ENCODE assay signal across 8 cellular contexts in genomic region chr10:77877461-77878344, GRCh38. TPM values are rescaled to one million over a fixed set of nuclear protein-coding genes. Genes with fewer than 3 reads are reported as not detected.
DNase-seq lines count a peak whose midpoint lies in the region; ATAC-seq and TF ChIP-seq lines count a peak whose summit lies in the region.

No MANE protein-coding gene starts in this region.

- peak; percentile 55 for DNase-seq in GM10248 (ENCODE audit: extremely low spot score)
- peak; percentile 61 for DNase-seq in H4 (ENCODE audit: low spot score)
- DNase-seq in NCI-H510A (lab: John Stamatoyannopoulos, UW) = peak; percentile 57
- peak in 2 of 4 donors; percentile 24 to 29 for DNase-seq in body of pancreas
- peak; percentile 39 for DNase-seq in kidney epithelial cell (ENCODE audit: low read depth)
- DNase-seq in stimulated activated effector memory CD8-positive, alpha-beta T cell treated with anti-CD3 and anti-CD28 coated beads, Interleukin-12 subunit alpha, Interleukin-12 subunit beta, amount 100 ng/mL, for 72 hours (ENCODE audit: low spot score in 2 of 2) = peak; percentile 7 to 52
- no peak for DNase-seq in epidermal melanocyte (ENCODE audit: insufficient read length, low spot score)
- DNase-seq in activated CD4-positive, alpha-beta T cell treated with anti-CD3 and anti-CD28 coated beads, Interleukin-2, amount 10 ng/mL, durations not matched to agents 7 days and 5 days = no peak

- TF ChIP-seq CTCF in GM10248 (IDR thresholded peaks at IDR 0.05; ENCODE audit: control extremely low read depth, extremely low read depth, low read depth, missing control alignments) (no peak), body of pancreas (IDR thresholded peaks at IDR 0.05) (no peak), kidney epithelial cell (IDR thresholded peaks at IDR 0.05; ENCODE audit: insufficient read depth, low read length, poor library complexity, severe bottlenecking) (no peak)

- TF ChIP-seq POLR2A in body of pancreas (IDR thresholded peaks at IDR 0.05) = no peak

- H3K4me1 Mint-ChIP-seq in stimulated activated effector memory CD8-positive, alpha-beta T cell treated with anti-CD3 and anti-CD28 coated beads, Interleukin-12 subunit alpha, Interleukin-12 subunit beta, amount 100 ng/mL, for 72 hours = peaks cover 61% of the 10 kb centered on the region
- H3K4me1 Mint-ChIP-seq in activated CD4-positive, alpha-beta T cell treated with anti-CD3 and anti-CD28 coated beads, Interleukin-2, amount 10 ng/mL, durations not matched to agents 7 days and 5 days = peaks cover 23% of the 10 kb centered on the region

- H3K27me3 ChIP-seq in body of pancreas (no peaks in the 10 kb centered on the region), kidney epithelial cell (ENCODE audit: control insufficient read depth, insufficient read depth, low read length) (no peaks in the 10 kb centered on the region)

- WGBS in body of pancreas, 2 donors = 57 to 75% methylated on average over 10 to 15 of the region's 15 CpGs

- intact Hi-C loops in body of pancreas (cut with DNase I) = no loop called here

- CTCF ChIA-PET in GM10248 (lab: Yijun Ruan, JAX) = no interaction called here
- CTCF ChIA-PET in activated CD4-positive, alpha-beta T cell treated with anti-CD3 and anti-CD28 coated beads, Interleukin-2, amount 10 ng/mL, durations not matched to agents 7 days and 5 days (lab: Charles Lee) = interaction anchor here (0.6 to 1.0 kb wide), 2 partner anchors 39 to 95 kb away, joined by 3 read pairs; no protein-coding TSS in a partner anchor

- H3K36me3 ChIP-seq in body of pancreas (replicated peaks in 1 of 2; ENCODE audit: insufficient read depth in 1 of 2, low read depth in 2 of 2) (no peaks in the 10 kb centered on the region), kidney epithelial cell (ENCODE audit: control insufficient read depth, insufficient read depth, low read length) (no peaks in the 10 kb centered on the region)

- ATAC-seq in body of pancreas = peak; percentile 27
- ATAC-seq in stimulated activated effector memory CD8-positive, alpha-beta T cell treated with anti-CD3 and anti-CD28 coated beads, Interleukin-12 subunit alpha, Interleukin-12 subunit beta, amount 100 ng/mL, for 72 hours = peak; percentile 67

- H3K4me1 ChIP-seq in body of pancreas = peaks cover 28% of the 10 kb centered on the region

- POLR2A ChIA-PET in GM10248 (lab: Yijun Ruan, JAX) = no interaction called here
- POLR2A ChIA-PET in activated CD4-positive, alpha-beta T cell treated with anti-CD3 and anti-CD28 coated beads, Interleukin-2, amount 10 ng/mL, durations not matched to agents 7 days and 5 days (lab: Charles Lee) = no interaction called here

- H3K27ac Mint-ChIP-seq in stimulated activated effector memory CD8-positive, alpha-beta T cell treated with anti-CD3 and anti-CD28 coated beads, Interleukin-12 subunit alpha, Interleukin-12 subunit beta, amount 100 ng/mL, for 72 hours = peak overlapping the region; percentile 93
- H3K27ac Mint-ChIP-seq in activated CD4-positive, alpha-beta T cell treated with anti-CD3 and anti-CD28 coated beads, Interleukin-2, amount 10 ng/mL, durations not matched to agents 7 days and 5 days = no peak overlapping the region

- no peaks in the 10 kb centered on the region for H3K9me3 Mint-ChIP-seq in stimulated activated effector memory CD8-positive, alpha-beta T cell treated with anti-CD3 and anti-CD28 coated beads, Interleukin-12 subunit alpha, Interleukin-12 subunit beta, amount 100 ng/mL, for 72 hours
- no peaks in the 10 kb centered on the region for H3K9me3 Mint-ChIP-seq in activated CD4-positive, alpha-beta T cell treated with anti-CD3 and anti-CD28 coated beads, Interleukin-2, amount 10 ng/mL, durations not matched to agents 7 days and 5 days

- H3K27ac ChIP-seq in body of pancreas = no peak overlapping the region

- peak overlapping the region; percentile 63 for H3K4me3 Mint-ChIP-seq in stimulated activated effector memory CD8-positive, alpha-beta T cell treated with anti-CD3 and anti-CD28 coated beads, Interleukin-12 subunit alpha, Interleukin-12 subunit beta, amount 100 ng/mL, for 72 hours
- no peak overlapping the region for H3K4me3 Mint-ChIP-seq in activated CD4-positive, alpha-beta T cell treated with anti-CD3 and anti-CD28 coated beads, Interleukin-2, amount 10 ng/mL, durations not matched to agents 7 days and 5 days

- peaks cover 7% of the 10 kb centered on the region for H3K36me3 Mint-ChIP-seq in stimulated activated effector memory CD8-positive, alpha-beta T cell treated with anti-CD3 and anti-CD28 coated beads, Interleukin-12 subunit alpha, Interleukin-12 subunit beta, amount 100 ng/mL, for 72 hours
- no peaks in the 10 kb centered on the region for H3K36me3 Mint-ChIP-seq in activated CD4-positive, alpha-beta T cell treated with anti-CD3 and anti-CD28 coated beads, Interleukin-2, amount 10 ng/mL, durations not matched to agents 7 days and 5 days (ENCODE audit: low read depth)

- no peaks in the 10 kb centered on the region for H3K27me3 Mint-ChIP-seq in activated CD4-positive, alpha-beta T cell treated with anti-CD3 and anti-CD28 coated beads, Interleukin-2, amount 10 ng/mL, durations not matched to agents 7 days and 5 days

- H3K4me3 ChIP-seq in body of pancreas (no peak overlapping the region), kidney epithelial cell (ENCODE audit: low read depth, low read length) (no peak overlapping the region)

- no peaks in the 10 kb centered on the region for H3K9me3 ChIP-seq in body of pancreas

RNA-seq across cellular contexts. Expression of gene DLG5, which starts 48.9 kb away (rescaled TPM):
- total RNA-seq in H4 (2014; rRNA removed; shearing (Covaris generic)) = 14.0 and 16.8 TPM in 2 replicates
- total RNA-seq in body of pancreas (10 to 100 TPM; 22.6 to 35.6 TPM), kidney epithelial cell (35.9 and 42.1 TPM in 2 replicates)
- total RNA-seq in activated CD4-positive, alpha-beta T cell treated with anti-CD3 and anti-CD28 coated beads, Interleukin-2, amount 10 ng/mL, durations not matched to agents 7 days and 5 days = 1 to 10 TPM; 2.8 to 2.9 TPM

Comparison
In these comparisons a context has a peak if more than half of its experiments do, and no peak if none do; other contexts are left out.
1. DNase-seq: peak in GM10248 (single experiment), H4 (single experiment), NCI-H510A (single experiment), kidney epithelial cell (single experiment) and stimulated activated effector memory CD8-positive, alpha-beta T cell treated with anti-CD3 and anti-CD28 coated beads, Interleukin-12 subunit alpha, Interleukin-12 subunit beta, amount 100 ng/mL, for 72 hours (2 of 2); none in epidermal melanocyte (single experiment) and activated CD4-positive, alpha-beta T cell treated with anti-CD3 and anti-CD28 coated beads, Interleukin-2, amount 10 ng/mL, durations not matched to agents 7 days and 5 days (single experiment).